ENCODE assay signal across 2 cellular contexts in the genomic region with DNA sequence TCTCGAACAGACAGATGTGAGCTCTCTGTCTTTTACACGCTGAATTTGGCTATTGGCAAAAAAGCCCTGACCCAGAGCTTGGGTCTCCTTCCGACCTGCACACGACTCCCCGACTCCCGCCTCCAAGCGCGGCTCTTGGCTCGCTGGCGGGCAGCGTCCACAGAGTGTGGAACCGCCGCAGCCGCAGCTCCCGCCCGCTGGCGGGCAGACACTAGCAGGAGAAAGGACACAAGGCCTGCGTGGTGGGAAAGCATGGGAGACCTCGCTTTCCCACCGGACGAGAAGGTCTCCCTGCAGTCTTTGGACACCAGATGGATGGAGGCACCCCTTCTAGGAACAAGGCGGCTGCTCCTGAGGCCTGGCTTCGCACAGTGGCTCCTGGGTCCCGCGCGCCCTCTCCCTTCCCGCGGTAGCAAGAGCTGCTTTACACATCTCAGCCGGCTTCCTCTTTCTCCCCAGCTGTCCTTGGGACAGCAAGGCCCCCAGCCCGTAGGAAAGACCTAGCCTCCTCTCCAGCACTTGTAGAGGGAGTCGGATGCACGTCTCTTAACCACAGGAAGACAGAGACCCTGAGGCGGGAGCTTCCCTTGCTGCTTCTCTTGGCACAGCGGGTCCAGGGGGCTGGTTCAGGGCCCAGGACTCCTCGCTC.
TF ChIP-seq lines count a peak whose summit lies in the region.

No MANE protein-coding gene starts in this region.

TF ChIP-seq in SK-N-SH, 30 proteins besides CTCF, POLR2A, EP300 and RAD21 (continued from another document):
- TF ChIP-seq NRF1 (IDR thresholded peaks at IDR 0.05; ENCODE audit: low read depth, low read length) (no peak), FOXJ3 (CRISPR knock-in tag; IDR thresholded peaks at IDR 0.05) (no peak), FOXM1 (IDR thresholded peaks at IDR 0.05; ENCODE audit: low read depth) (no peak), REST (IDR thresholded peaks at IDR 0.05; ENCODE audit: low read depth, low read length) (no peak), SMC3 (IDR thresholded peaks at IDR 0.05; ENCODE audit: low read depth, low read length) (no peak), ELF1 (IDR thresholded peaks at IDR 0.05) (no peak), RFX5 (IDR thresholded peaks at IDR 0.05; ENCODE audit: low read length) (no peak), SIN3A (IDR thresholded peaks at IDR 0.05; ENCODE audit: borderline replicate concordance, low read depth, low read length) (no peak), TCF12 (IDR thresholded peaks at IDR 0.05) (no peak), JUND (IDR thresholded peaks at IDR 0.05) (no peak)

TF ChIP-seq in SK-N-SH treated with all-trans-retinoic acid at 6 μM for 48 hours, 23 proteins besides CTCF, POLR2A, EP300 and RAD21 (continued from another document):
- TF ChIP-seq, protein P1, sequence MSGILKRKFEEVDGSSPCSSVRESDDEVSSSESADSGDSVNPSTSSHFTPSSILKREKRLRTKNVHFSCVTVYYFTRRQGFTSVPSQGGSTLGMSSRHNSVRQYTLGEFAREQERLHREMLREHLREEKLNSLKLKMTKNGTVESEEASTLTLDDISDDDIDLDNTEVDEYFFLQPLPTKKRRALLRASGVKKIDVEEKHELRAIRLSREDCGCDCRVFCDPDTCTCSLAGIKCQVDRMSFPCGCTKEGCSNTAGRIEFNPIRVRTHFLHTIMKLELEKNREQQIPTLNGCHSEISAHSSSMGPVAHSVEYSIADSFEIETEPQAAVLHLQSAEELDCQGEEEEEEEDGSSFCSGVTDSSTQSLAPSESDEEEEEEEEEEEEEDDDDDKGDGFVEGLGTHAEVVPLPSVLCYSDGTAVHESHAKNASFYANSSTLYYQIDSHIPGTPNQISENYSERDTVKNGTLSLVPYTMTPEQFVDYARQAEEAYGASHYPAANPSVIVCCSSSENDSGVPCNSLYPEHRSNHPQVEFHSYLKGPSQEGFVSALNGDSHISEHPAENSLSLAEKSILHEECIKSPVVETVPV (CRISPR knock-in tag; IDR thresholded peaks at IDR 0.05): no peak
- TF ChIP-seq ESRRG (CRISPR knock-in tag; IDR thresholded peaks at IDR 0.05) (no peak), ZFP30 (CRISPR knock-in tag; IDR thresholded peaks at IDR 0.05) (no peak), ZNF565 (CRISPR knock-in tag; conservative IDR thresholded peaks at IDR 0.05; ENCODE audit: low read depth) (no peak), ISL1 (CRISPR knock-in tag; IDR thresholded peaks at IDR 0.05) (no peak), ZFP3 (CRISPR knock-in tag; IDR thresholded peaks at IDR 0.05) (no peak)
- TF ChIP-seq, protein P2, sequence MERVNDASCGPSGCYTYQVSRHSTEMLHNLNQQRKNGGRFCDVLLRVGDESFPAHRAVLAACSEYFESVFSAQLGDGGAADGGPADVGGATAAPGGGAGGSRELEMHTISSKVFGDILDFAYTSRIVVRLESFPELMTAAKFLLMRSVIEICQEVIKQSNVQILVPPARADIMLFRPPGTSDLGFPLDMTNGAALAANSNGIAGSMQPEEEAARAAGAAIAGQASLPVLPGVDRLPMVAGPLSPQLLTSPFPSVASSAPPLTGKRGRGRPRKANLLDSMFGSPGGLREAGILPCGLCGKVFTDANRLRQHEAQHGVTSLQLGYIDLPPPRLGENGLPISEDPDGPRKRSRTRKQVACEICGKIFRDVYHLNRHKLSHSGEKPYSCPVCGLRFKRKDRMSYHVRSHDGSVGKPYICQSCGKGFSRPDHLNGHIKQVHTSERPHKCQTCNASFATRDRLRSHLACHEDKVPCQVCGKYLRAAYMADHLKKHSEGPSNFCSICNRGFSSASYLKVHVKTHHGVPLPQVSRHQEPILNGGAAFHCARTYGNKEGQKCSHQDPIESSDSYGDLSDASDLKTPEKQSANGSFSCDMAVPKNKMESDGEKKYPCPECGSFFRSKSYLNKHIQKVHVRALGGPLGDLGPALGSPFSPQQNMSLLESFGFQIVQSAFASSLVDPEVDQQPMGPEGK (CRISPR knock-in tag; IDR thresholded peaks at IDR 0.05; ENCODE audit: borderline replicate concordance): no peak
